20 cellular contexts compared by ENCODE assay signal in the genomic region with DNA sequence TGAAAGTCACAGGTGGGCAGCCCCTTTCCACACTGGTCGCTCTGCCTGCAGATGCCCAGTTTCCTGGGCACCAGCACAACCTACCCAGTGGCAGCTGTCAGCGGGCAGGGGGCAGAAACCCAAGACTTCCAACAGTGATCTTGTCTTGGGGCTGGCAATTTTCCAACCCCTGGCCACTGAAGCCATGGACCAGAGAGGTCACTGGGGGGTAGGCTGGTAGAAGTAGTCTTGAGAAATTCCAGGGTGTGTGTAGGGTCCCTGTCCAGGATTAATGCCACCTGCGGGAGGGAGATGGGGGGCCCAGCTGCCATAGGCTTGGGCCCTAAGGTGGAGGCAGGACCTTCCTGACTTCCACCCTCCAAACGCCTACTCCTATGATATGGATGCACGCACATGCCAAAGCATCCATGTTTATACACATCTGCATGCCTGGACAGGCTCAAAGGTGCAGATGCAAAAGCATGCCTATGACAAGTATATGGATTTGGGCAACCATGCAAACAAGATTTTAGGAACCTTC.
"Had no signal": no experiment of that assay in that cellular context is flagged by ENCODE, and none has a peak within 500 bp of the region (broad histone marks: within the 10 kb centered on the region; RNA-seq: fewer than 3 reads in every experiment).

No MANE protein-coding gene starts in this region.

- H3K4me3 Mint-ChIP-seq: activated naive CD4-positive, alpha-beta T cell treated with anti-CD3 and anti-CD28 coated beads, Interleukin-2, amount 50 U/mL, for 24 hours; dendritic cell treated with granulocyte-macrophage colony-stimulating factor and Interleukin-4, amounts not matched to agents 40 ng/mL and 50 ng/mL, for 4 days; endodermal cell; stimulated activated memory B cell treated with anti-CD40 and anti-IgM and Interleukin-4, amounts not matched to agents 10 μg/mL and 1 μg/mL and 100 μg/mL, for 72 hours; stimulated activated naive CD8-positive, alpha-beta T cell treated with anti-CD3 and anti-CD28 coated beads, Interleukin-15, amount 100 ng/mL, for 72 hours; T-helper 1 cell treated with Interleukin-12 subunit alpha and Interleukin-12 subunit beta and Interleukin-4 antibody, amounts not matched to agents 30 μg/mL and 1 μg/mL, for 36 hours had no signal

- H3K27me3 Mint-ChIP-seq: activated naive CD4-positive, alpha-beta T cell treated with anti-CD3 and anti-CD28 coated beads, Interleukin-2, amount 50 U/mL, for 24 hours; dendritic cell treated with granulocyte-macrophage colony-stimulating factor and Interleukin-4, amounts not matched to agents 40 ng/mL and 50 ng/mL, for 4 days; naive B cell; stimulated activated memory B cell treated with anti-CD40 and anti-IgM and Interleukin-4, amounts not matched to agents 10 μg/mL and 1 μg/mL and 100 μg/mL, for 72 hours; stimulated activated naive CD8-positive, alpha-beta T cell treated with anti-CD3 and anti-CD28 coated beads, Interleukin-15, amount 100 ng/mL, for 72 hours had no signal

- H3K27ac Mint-ChIP-seq: activated naive CD4-positive, alpha-beta T cell treated with anti-CD3 and anti-CD28 coated beads, Interleukin-2, amount 50 U/mL, for 24 hours; dendritic cell treated with granulocyte-macrophage colony-stimulating factor and Interleukin-4, amounts not matched to agents 40 ng/mL and 50 ng/mL, for 4 days; endodermal cell; naive B cell; stimulated activated memory B cell treated with anti-CD40 and anti-IgM and Interleukin-4, amounts not matched to agents 10 μg/mL and 1 μg/mL and 100 μg/mL, for 72 hours; T-helper 1 cell treated with Interleukin-12 subunit alpha and Interleukin-12 subunit beta and Interleukin-4 antibody, amounts not matched to agents 30 μg/mL and 1 μg/mL, for 36 hours had no signal

- H3K9me3 Mint-ChIP-seq: activated naive CD4-positive, alpha-beta T cell treated with anti-CD3 and anti-CD28 coated beads, Interleukin-2, amount 50 U/mL, for 24 hours had no signal

- DNase-seq: activated CD4-positive, alpha-beta T cell treated with anti-CD3 and anti-CD28 coated beads for 48 hours; activated CD8-positive, alpha-beta memory T cell treated with anti-CD3 and anti-CD28 coated beads, Interleukin-2, amount 50 U/mL, for 4 hours; esophagus squamous epithelium; foreskin melanocyte; kidney glomerular epithelial cell; left ventricle myocardium inferior; mammary epithelial cell; naive B cell; stimulated activated CD4-positive, alpha-beta T cell treated with anti-CD3 and anti-CD28 coated beads, Interleukin-1b, Interleukin-23, amount 100 ng/mL, for 48 hours; stimulated activated CD4-positive, alpha-beta T cell treated with anti-CD3 and anti-CD28 coated beads, Interleukin-4, amount 100 ng/mL, for 4 hours; stimulated activated CD8-positive, alpha-beta memory T cell treated with anti-CD3 and anti-CD28 coated beads, Interleukin-4, amount 100 ng/mL, for 48 hours; T-helper 9 cell; thyroid gland had no signal

- H3K4me1 Mint-ChIP-seq: activated naive CD4-positive, alpha-beta T cell treated with anti-CD3 and anti-CD28 coated beads, Interleukin-2, amount 50 U/mL, for 24 hours; endodermal cell; naive B cell; stimulated activated memory B cell treated with anti-CD40 and anti-IgM and Interleukin-4, amounts not matched to agents 10 μg/mL and 1 μg/mL and 100 μg/mL, for 72 hours; stimulated activated naive CD8-positive, alpha-beta T cell treated with anti-CD3 and anti-CD28 coated beads, Interleukin-15, amount 100 ng/mL, for 72 hours had no signal

- ATAC-seq: body of pancreas; stimulated activated memory B cell treated with anti-CD40 and anti-IgM and Interleukin-4, amounts not matched to agents 10 μg/mL and 1 μg/mL and 100 μg/mL, for 72 hours; stimulated activated naive CD8-positive, alpha-beta T cell treated with anti-CD3 and anti-CD28 coated beads, Interleukin-15, amount 100 ng/mL, for 72 hours had no signal
